In the genomic region with DNA sequence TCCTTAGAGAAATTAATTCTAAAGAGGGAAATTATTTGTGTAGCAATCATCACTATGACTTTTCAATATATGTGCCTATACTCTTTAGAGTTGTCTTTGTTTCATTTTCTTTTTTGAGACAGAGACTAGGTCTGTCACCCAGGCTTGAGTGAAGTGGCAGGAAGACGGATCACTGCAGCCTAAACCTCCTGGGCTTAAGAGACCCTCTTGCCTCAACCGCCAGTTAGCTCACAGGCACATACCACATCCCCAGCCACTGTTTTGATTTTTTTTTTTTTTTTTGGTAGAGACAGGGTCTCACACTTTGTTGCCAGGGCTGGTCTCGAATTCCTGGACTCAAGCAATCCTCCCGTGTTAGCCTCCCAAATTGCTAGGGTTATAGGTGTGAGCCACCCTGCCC, we compare ENCODE assay signal across 12 cellular contexts. TPM values are rescaled to one million over a fixed set of nuclear protein-coding genes. Genes with fewer than 3 reads are reported as not detected.
DNase-seq lines count a peak whose midpoint lies in the region; ATAC-seq and TF ChIP-seq lines count a peak whose summit lies in the region.
"Had no signal": no experiment of that assay in that cellular context is flagged by ENCODE, and none has a peak within 500 bp of the region (broad histone marks: within the 10 kb centered on the region; RNA-seq: fewer than 3 reads in every experiment).

No MANE protein-coding gene starts in this region.

- H3K27me3 ChIP-seq in naive thymus-derived CD4-positive, alpha-beta T cell (ENCODE audit: control insufficient read depth in 2 of 2, insufficient read depth in 2 of 2, low read length in 2 of 2), result no peaks in the 10 kb centered on the region
- no peaks in the 10 kb centered on the region for H3K27me3 ChIP-seq in aorta (ENCODE audit: control insufficient read depth in 1 of 2, insufficient read depth in 2 of 2, low read length in 1 of 2)
- H3K27me3 ChIP-seq: ovary had no signal

- H3K4me1 Mint-ChIP-seq in T-helper 2 cell treated with Interferon-gamma antibody and Interleukin-4, amounts not matched to agents 5 μg/mL and 100 μg/mL, for 36 hours (ENCODE audit: low read depth), result peaks cover 76% of the 10 kb centered on the region
- H3K4me1 Mint-ChIP-seq in naive thymus-derived CD4-positive, alpha-beta T cell, result peaks cover 42 to 98% (median 90%) of the 10 kb centered on the region in 7 donors

- H3K27me3 Mint-ChIP-seq in T-helper 2 cell treated with Interferon-gamma antibody and Interleukin-4, amounts not matched to agents 5 μg/mL and 100 μg/mL, for 36 hours (ENCODE audit: low read depth), result no peaks in the 10 kb centered on the region
- no peaks in the 10 kb centered on the region for H3K27me3 Mint-ChIP-seq in naive thymus-derived CD4-positive, alpha-beta T cell

- whole genome bisulfite sequencing in aorta, 2 donors, result 90% methylated on average over 4 of the region's 4 CpGs

- peak; percentile 62 for ATAC-seq in GM21576 (IDR thresholded peaks at IDR 0.05; ENCODE audit: unreplicated experiment)
- peak; percentile 81 for ATAC-seq in naive thymus-derived CD4-positive, alpha-beta T cell
- no peak for ATAC-seq in aorta (ENCODE audit: low FRiP score)
- no peak for ATAC-seq in GM19397 (IDR thresholded peaks at IDR 0.05; ENCODE audit: unreplicated experiment)

- in situ Hi-C loops in GM13976 (cut with MboI; ENCODE audit: low sequenced_read_pairs, unreplicated experiment), result no loop called here

- POLR2A ChIA-PET in naive thymus-derived CD4-positive, alpha-beta T cell (lab: Charles Lee), result interaction anchor here (0.6 to 4.3 kb wide), 3 partner anchors 12 to 63 kb away, joined by 3 to 16 read pairs (median 4); a partner anchor contains a TSS

- CTCF ChIA-PET in naive thymus-derived CD4-positive, alpha-beta T cell (lab: Charles Lee), result interaction anchor here (0.6 kb wide), 2 partner anchors 134 to 365 kb away, joined by 3 to 6 read pairs; no protein-coding TSS in a partner anchor

- H3K36me3 Mint-ChIP-seq in T-helper 2 cell treated with Interferon-gamma antibody and Interleukin-4, amounts not matched to agents 5 μg/mL and 100 μg/mL, for 36 hours (ENCODE audit: low read depth), result peaks cover 45% of the 10 kb centered on the region
- peaks cover 3 to 38% (median 24%) of the 10 kb centered on the region in 5 donors for H3K36me3 Mint-ChIP-seq in naive thymus-derived CD4-positive, alpha-beta T cell

- peak overlapping the region; percentile 43 for H3K27ac ChIP-seq in naive thymus-derived CD4-positive, alpha-beta T cell (ENCODE audit: low read depth, low read length)
- H3K27ac ChIP-seq in aorta (ENCODE audit: low read depth in 1 of 2, low read length in 2 of 2), result no peak overlapping the region
- H3K27ac ChIP-seq: ovary had no signal

- intact Hi-C loops in naive thymus-derived CD4-positive, alpha-beta T cell (cut with micrococcal nuclease), result loop anchor here (1.0 kb wide), 3 partner anchors 9 to 12 kb away; a partner anchor contains a TSS
- intact Hi-C loops in aorta (cut with DNase I), result no loop called here

- peak overlapping the region; percentile 60; the same call in 1 of the 2 replicates for H3K4me3 ChIP-seq in GM08714 (ENCODE audit: low read length)
- H3K4me3 ChIP-seq in naive thymus-derived CD4-positive, alpha-beta T cell (ENCODE audit: low read length), result no peak overlapping the region
- no peak overlapping the region for H3K4me3 ChIP-seq in aorta (ENCODE audit: low read length in 2 of 2)
- H3K4me3 ChIP-seq: ovary had no signal

- no peak for DNase-seq in T-helper 2 cell treated with Interferon-gamma antibody and Interleukin-4, amounts not matched to agents 5 μg/mL and 100 μg/mL, for 36 hours (ENCODE audit: low spot score)
- DNase-seq in naive thymus-derived CD4-positive, alpha-beta T cell, result peak in 7 of 9 donors; percentile 13 to 46 (median 25)
- DNase-seq in aorta (no peak), hypothalamus (lab: John Stamatoyannopoulos, UW) (no peak), GM13976 (ENCODE audit: low spot score) (no peak)
- DNase-seq: kidney glomerular epithelial cell, NCI-H524, ovary, substantia nigra had no signal

- peak overlapping the region; percentile 77 for H3K27ac Mint-ChIP-seq in T-helper 2 cell treated with Interferon-gamma antibody and Interleukin-4, amounts not matched to agents 5 μg/mL and 100 μg/mL, for 36 hours
- H3K27ac Mint-ChIP-seq in naive thymus-derived CD4-positive, alpha-beta T cell, result peak overlapping the region; percentile 49 to 97 (median 83)

- no peaks in the 10 kb centered on the region for H3K9me3 ChIP-seq in naive thymus-derived CD4-positive, alpha-beta T cell (ENCODE audit: control insufficient read depth in 2 of 3, low read length in 3 of 3)
- H3K9me3 ChIP-seq in aorta (ENCODE audit: control insufficient read depth, low read length), result no peaks in the 10 kb centered on the region
- H3K9me3 ChIP-seq: ovary had no signal

- TF ChIP-seq CTCF in GM13976 (IDR thresholded peaks at IDR 0.05; ENCODE audit: borderline replicate concordance, control extremely low read depth, extremely low read depth, insufficient read depth, missing control alignments), result no peak

- H3K36me3 ChIP-seq in naive thymus-derived CD4-positive, alpha-beta T cell (ENCODE audit: control insufficient read depth in 2 of 3, insufficient read depth in 3 of 3, low read length in 3 of 3), result no peaks in the 10 kb centered on the region
- H3K36me3 ChIP-seq in aorta (ENCODE audit: control insufficient read depth in 1 of 2, insufficient read depth in 2 of 2, low read length in 1 of 2), result no peaks in the 10 kb centered on the region
- H3K36me3 ChIP-seq: ovary had no signal

- no peaks in the 10 kb centered on the region for H3K9me3 Mint-ChIP-seq in T-helper 2 cell treated with Interferon-gamma antibody and Interleukin-4, amounts not matched to agents 5 μg/mL and 100 μg/mL, for 36 hours
- no peaks in the 10 kb centered on the region for H3K9me3 Mint-ChIP-seq in naive thymus-derived CD4-positive, alpha-beta T cell

- peaks cover 10 to 30% of the 10 kb centered on the region in 2 donors for H3K4me1 ChIP-seq in naive thymus-derived CD4-positive, alpha-beta T cell (ENCODE audit: control insufficient read depth in 2 of 2, insufficient read depth in 2 of 2, low read length in 2 of 2)
- H3K4me1 ChIP-seq in aorta (ENCODE audit: control insufficient read depth in 1 of 2, insufficient read depth in 2 of 2, low read length in 2 of 2), result peaks cover 0 to 10% of the 10 kb centered on the region in 2 donors

- H3K4me3 Mint-ChIP-seq in T-helper 2 cell treated with Interferon-gamma antibody and Interleukin-4, amounts not matched to agents 5 μg/mL and 100 μg/mL, for 36 hours, result peak overlapping the region; percentile 74
- peak overlapping the region; percentile 51 to 87 (median 78) for H3K4me3 Mint-ChIP-seq in naive thymus-derived CD4-positive, alpha-beta T cell

RNA-seq across cellular contexts. Expression of a gene that starts 12.4 kb away (rescaled TPM):
- total RNA-seq in naive thymus-derived CD4-positive, alpha-beta T cell, result 100 to 1,000 TPM in 2 of 5 experiments, 10 to 100 TPM in 3; 67.3 to 189 (median 83.3) TPM
- 100 to 1,000 TPM; 118 to 185 TPM for polyA plus RNA-seq in naive thymus-derived CD4-positive, alpha-beta T cell
- total RNA-seq in aorta, result 100 to 1,000 TPM; 182 to 226 TPM
- polyA plus RNA-seq in aorta, result 100 to 1,000 TPM; 175 to 241 TPM

Comparison
In these comparisons a context has a peak if more than half of its experiments do, and no peak if none do; other contexts are left out.
1. ATAC-seq: peak in GM21576 (single experiment) and naive thymus-derived CD4-positive, alpha-beta T cell (single experiment); none in aorta (single experiment) and GM19397 (single experiment).
2. DNase-seq: peak in naive thymus-derived CD4-positive, alpha-beta T cell (7 of 9); none in T-helper 2 cell treated with Interferon-gamma antibody and Interleukin-4, amounts not matched to agents 5 μg/mL and 100 μg/mL, for 36 hours (single experiment), aorta (0 of 2), hypothalamus (0 of 51) and GM13976 (single experiment).
3. intact Hi-C loops: an anchor here in naive thymus-derived CD4-positive, alpha-beta T cell (1.0 kb wide); none called in aorta.